21 cellular contexts compared by ENCODE assay signal in the genomic region with DNA sequence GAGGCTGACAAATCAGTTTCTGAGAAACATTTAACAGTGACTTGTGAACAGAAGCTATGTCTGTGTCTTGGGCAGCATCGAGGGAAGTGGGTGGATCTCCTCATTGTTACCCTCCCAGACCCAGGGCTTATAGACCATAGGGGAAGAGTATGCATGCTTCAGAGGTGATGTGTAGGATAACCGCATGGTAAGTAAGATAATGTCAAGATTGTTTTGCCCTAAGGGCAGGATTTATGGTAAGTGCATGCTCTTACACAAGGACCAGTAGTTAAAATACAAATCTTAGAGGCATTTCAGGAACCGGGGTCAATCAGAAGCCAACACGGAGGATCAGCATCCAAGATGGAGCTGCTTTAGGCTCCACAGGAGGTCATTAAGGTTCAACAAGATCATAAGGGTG. TPM values are rescaled to one million over a fixed set of nuclear protein-coding genes. Genes with fewer than 3 reads are reported as not detected.
A peak's percentile ranks its signal among the peaks of the same experiment; 100 is the strongest.
DNase-seq lines count a peak whose midpoint lies in the region; ATAC-seq, FAIRE-seq and TF ChIP-seq lines count a peak whose summit lies in the region.
"Had no signal": no experiment of that assay in that cellular context is flagged by ENCODE, and none has a peak within 500 bp of the region (broad histone marks: within the 10 kb centered on the region; RNA-seq: fewer than 3 reads in every experiment).

No MANE protein-coding gene starts in this region.

- intact Hi-C loops in activated CD8-positive, alpha-beta T cell treated with anti-CD3 and anti-CD28 coated beads for 36 hours (cut with micrococcal nuclease) = no loop called here

- no peaks in the 10 kb centered on the region for H3K27me3 Mint-ChIP-seq in activated CD8-positive, alpha-beta T cell treated with anti-CD3 and anti-CD28 coated beads for 36 hours
- no peaks in the 10 kb centered on the region for H3K27me3 Mint-ChIP-seq in activated CD8-positive, alpha-beta T cell treated with anti-CD3 and anti-CD28 coated beads, Interleukin-2, amount 10 ng/mL, durations not matched to agents 7 days and 5 days (ENCODE audit: low read depth)
- H3K27me3 Mint-ChIP-seq in HFFc6 (ENCODE audit: insufficient read depth) = peaks cover 6% of the 10 kb centered on the region

- H3K4me3 ChIP-seq in bronchial epithelial cell (ENCODE audit: low read depth, low read length) (no peak overlapping the region), neutrophil (ENCODE audit: low read depth in 1 of 2, low read length in 1 of 2) (no peak overlapping the region)
- H3K4me3 ChIP-seq: GM12878, GM23338 had no signal

- H3K36me3 ChIP-seq in bronchial epithelial cell (ENCODE audit: control insufficient read depth, insufficient read depth, low read length) (no peaks in the 10 kb centered on the region), neutrophil (no peaks in the 10 kb centered on the region)

- no peak for DNase-seq in activated CD8-positive, alpha-beta T cell treated with anti-CD3 and anti-CD28 coated beads for 36 hours
- no peak for DNase-seq in activated CD8-positive, alpha-beta T cell treated with anti-CD3 and anti-CD28 coated beads, Interleukin-2, amount 10 ng/mL, durations not matched to agents 7 days and 5 days
- DNase-seq in HFFc6 (peak; percentile 7), bronchial epithelial cell (ENCODE audit: low read depth) (peak; percentile 15), GM19240 (ENCODE audit: insufficient read length, low spot score) (no peak), DMS79 (lab: John Stamatoyannopoulos, UW) (no peak), DMS 273 treated with DMSO at 0.1 percent for 48 hours (lab: John Stamatoyannopoulos, UW) (no peak)
- DNase-seq: 8988T; NCI-H1092 treated with DMSO at 0.1 percent for 48 hours; NCI-H2081; NCI-H2171 treated with DMSO at 0.1 percent for 48 hours; NK-92 treated with Interleukin-12 subunit alpha and Interleukin-12 subunit beta, amount 100 ng/mL, for 24 hours; SHP77; SK-N-SH had no signal

- H3K9me3 ChIP-seq in neutrophil = no peaks in the 10 kb centered on the region

- H3K4me1 Mint-ChIP-seq in activated CD8-positive, alpha-beta T cell treated with anti-CD3 and anti-CD28 coated beads for 36 hours (ENCODE audit: low read depth) = peaks cover 47% of the 10 kb centered on the region
- H3K4me1 Mint-ChIP-seq in activated CD8-positive, alpha-beta T cell treated with anti-CD3 and anti-CD28 coated beads, Interleukin-2, amount 10 ng/mL, durations not matched to agents 7 days and 5 days (ENCODE audit: low read depth) = peaks cover 54% of the 10 kb centered on the region
- peaks cover 7% of the 10 kb centered on the region; the same call in 1 of the 2 replicates for H3K4me1 Mint-ChIP-seq in HFFc6 (ENCODE audit: low read depth)

- FAIRE-seq in bronchial epithelial cell (lab: Jason Lieb, UNC) = no peak
- FAIRE-seq: GM12878 had no signal

- H3K27me3 ChIP-seq in bronchial epithelial cell (ENCODE audit: control insufficient read depth, insufficient read depth, low read length) = no peaks in the 10 kb centered on the region
- no peaks in the 10 kb centered on the region for H3K27me3 ChIP-seq in neutrophil

- TF ChIP-seq CTCF in activated CD8-positive, alpha-beta T cell treated with anti-CD3 and anti-CD28 coated beads for 36 hours (IDR thresholded peaks at IDR 0.05) = no peak
- TF ChIP-seq CTCF in HFFc6 (IDR thresholded peaks at IDR 0.05) = no peak
- TF ChIP-seq CTCF in bronchial epithelial cell (IDR thresholded peaks at IDR 0.05; ENCODE audit: insufficient read depth, low read length, severe bottlenecking) = no peak
- TF ChIP-seq CTCF in neutrophil (IDR thresholded peaks at IDR 0.05) = no peak

- POLR2A ChIA-PET in activated CD8-positive, alpha-beta T cell treated with anti-CD3 and anti-CD28 coated beads for 36 hours (lab: Charles Lee) = interaction anchor here (0.5 to 1.6 kb wide), 4 partner anchors 15 to 970 kb away, joined by 3 read pairs; no protein-coding TSS in a partner anchor
- POLR2A ChIA-PET in activated CD8-positive, alpha-beta T cell treated with anti-CD3 and anti-CD28 coated beads, Interleukin-2, amount 10 ng/mL, durations not matched to agents 7 days and 5 days (lab: Charles Lee) = no interaction called here

- H3K4me3 Mint-ChIP-seq in activated CD8-positive, alpha-beta T cell treated with anti-CD3 and anti-CD28 coated beads for 36 hours = no peak overlapping the region
- H3K4me3 Mint-ChIP-seq in activated CD8-positive, alpha-beta T cell treated with anti-CD3 and anti-CD28 coated beads, Interleukin-2, amount 10 ng/mL, durations not matched to agents 7 days and 5 days = no peak overlapping the region
- H3K4me3 Mint-ChIP-seq in HFFc6 = no peak overlapping the region
- H3K4me3 Mint-ChIP-seq: B cell, GM23338 had no signal

- H3K27ac ChIP-seq in neutrophil = peak overlapping the region; percentile 85

- peaks cover 59 to 60% of the 10 kb centered on the region in 2 experiments for H3K4me1 ChIP-seq in neutrophil (ENCODE audit: control insufficient read depth in 1 of 2, insufficient read depth in 1 of 2, low read depth in 1 of 2, low read length in 1 of 2)

- peaks cover 13% of the 10 kb centered on the region for H3K36me3 Mint-ChIP-seq in activated CD8-positive, alpha-beta T cell treated with anti-CD3 and anti-CD28 coated beads for 36 hours (ENCODE audit: low read depth)
- peaks cover 11% of the 10 kb centered on the region for H3K36me3 Mint-ChIP-seq in activated CD8-positive, alpha-beta T cell treated with anti-CD3 and anti-CD28 coated beads, Interleukin-2, amount 10 ng/mL, durations not matched to agents 7 days and 5 days (ENCODE audit: low read depth)
- H3K36me3 Mint-ChIP-seq in HFFc6 (ENCODE audit: low read depth) = peaks cover 7% of the 10 kb centered on the region

- ATAC-seq in activated CD8-positive, alpha-beta T cell treated with anti-CD3 and anti-CD28 coated beads for 36 hours = peak; percentile 21
- ATAC-seq in activated CD8-positive, alpha-beta T cell treated with anti-CD3 and anti-CD28 coated beads, Interleukin-2, amount 10 ng/mL, durations not matched to agents 7 days and 5 days = no peak
- ATAC-seq: GM12878, GM23338, HCT116 had no signal

- no peak overlapping the region for H3K27ac Mint-ChIP-seq in activated CD8-positive, alpha-beta T cell treated with anti-CD3 and anti-CD28 coated beads for 36 hours
- H3K27ac Mint-ChIP-seq in activated CD8-positive, alpha-beta T cell treated with anti-CD3 and anti-CD28 coated beads, Interleukin-2, amount 10 ng/mL, durations not matched to agents 7 days and 5 days = no peak overlapping the region
- no peak overlapping the region for H3K27ac Mint-ChIP-seq in HFFc6
- H3K27ac Mint-ChIP-seq: B cell, GM23338 had no signal

- CTCF ChIA-PET in activated CD8-positive, alpha-beta T cell treated with anti-CD3 and anti-CD28 coated beads for 36 hours (lab: Charles Lee) = interaction anchor here (1.5 to 2.1 kb wide), 2 partner anchors 10 to 64 kb away, joined by 3 to 6 read pairs; no protein-coding TSS in a partner anchor
- CTCF ChIA-PET in activated CD8-positive, alpha-beta T cell treated with anti-CD3 and anti-CD28 coated beads, Interleukin-2, amount 10 ng/mL, durations not matched to agents 7 days and 5 days (lab: Charles Lee) = no interaction called here

- H3K9me3 Mint-ChIP-seq in activated CD8-positive, alpha-beta T cell treated with anti-CD3 and anti-CD28 coated beads for 36 hours = peaks cover 14% of the 10 kb centered on the region
- H3K9me3 Mint-ChIP-seq in activated CD8-positive, alpha-beta T cell treated with anti-CD3 and anti-CD28 coated beads, Interleukin-2, amount 10 ng/mL, durations not matched to agents 7 days and 5 days (ENCODE audit: insufficient read depth) = peaks cover 12% of the 10 kb centered on the region
- H3K9me3 Mint-ChIP-seq in HFFc6 = peaks cover 16% of the 10 kb centered on the region

RNA-seq across cellular contexts. Expression of gene PRMT2, which starts 7.7 kb away (rescaled TPM):
- 10 to 100 TPM; 54.4 to 58.2 TPM for total RNA-seq in activated CD8-positive, alpha-beta T cell treated with anti-CD3 and anti-CD28 coated beads for 36 hours
- total RNA-seq in activated CD8-positive, alpha-beta T cell treated with anti-CD3 and anti-CD28 coated beads, Interleukin-2, amount 10 ng/mL, durations not matched to agents 7 days and 5 days = 100 to 1,000 TPM; 110 to 117 TPM
- total RNA-seq in HFFc6 (2021; fragmentation: NEBNext Ultra II Directional; extraction: Animal tissue kit (Norgen Biotek cat#: 25700)) = 100 to 1,000 TPM in 4 of 6 experiments, 10 to 100 TPM in 2; 98.9 to 111 (median 105) TPM
- 112 and 154 TPM in 2 replicates for total RNA-seq in bronchial epithelial cell

RNA-seq across cellular contexts. Expression of gene S100B, which starts 22.8 kb away (rescaled TPM):
- 1 to 10 TPM; 2.7 to 3.0 TPM for total RNA-seq in activated CD8-positive, alpha-beta T cell treated with anti-CD3 and anti-CD28 coated beads for 36 hours
- 1 to 10 TPM; 8.5 to 9.5 TPM for total RNA-seq in activated CD8-positive, alpha-beta T cell treated with anti-CD3 and anti-CD28 coated beads, Interleukin-2, amount 10 ng/mL, durations not matched to agents 7 days and 5 days
- not detected for total RNA-seq in HFFc6 (2021; fragmentation: NEBNext Ultra II Directional; extraction: Animal tissue kit (Norgen Biotek cat#: 25700))
- total RNA-seq in bronchial epithelial cell = not detected in 2 replicates
- total RNA-seq: B cell, NCI-H460, OCI-LY7 had no signal

Comparison
In these comparisons a context has a peak if more than half of its experiments do, and no peak if none do; other contexts are left out.
1. DNase-seq: peak in HFFc6 (single experiment) and bronchial epithelial cell (single experiment); none in activated CD8-positive, alpha-beta T cell treated with anti-CD3 and anti-CD28 coated beads for 36 hours (single experiment), activated CD8-positive, alpha-beta T cell treated with anti-CD3 and anti-CD28 coated beads, Interleukin-2, amount 10 ng/mL, durations not matched to agents 7 days and 5 days (single experiment), GM19240 (single experiment), DMS79 (single experiment) and DMS 273 treated with DMSO at 0.1 percent for 48 hours (single experiment).